20 cellular contexts compared by ENCODE assay signal in the genomic region with DNA sequence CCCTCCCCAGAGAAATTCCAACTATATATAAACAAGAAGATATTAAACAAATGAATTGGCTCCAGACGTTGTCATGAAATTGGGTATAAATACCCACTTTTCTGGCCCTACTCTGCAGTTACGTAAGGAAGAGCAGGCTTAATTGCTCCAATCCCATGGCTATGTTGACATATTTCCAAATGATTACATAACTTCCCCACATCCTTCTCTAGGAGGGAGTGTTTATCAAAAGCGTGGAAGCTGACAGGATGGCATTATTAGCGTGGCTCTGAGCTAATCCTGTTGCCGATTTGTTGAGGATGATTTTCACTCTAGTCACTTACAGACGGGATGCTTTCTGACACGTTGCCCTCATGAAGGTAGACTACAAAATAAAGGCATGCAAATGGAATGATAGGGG.
DNase-seq lines count a peak whose midpoint lies in the region; ATAC-seq and TF ChIP-seq lines count a peak whose summit lies in the region.
"Had no signal": no experiment of that assay in that cellular context is flagged by ENCODE, and none has a peak within 500 bp of the region (broad histone marks: within the 10 kb centered on the region; RNA-seq: fewer than 3 reads in every experiment).

No MANE protein-coding gene starts in this region.

- peaks cover 0 to 3% of the 10 kb centered on the region in 2 experiments for H3K36me3 ChIP-seq in mesenchymal stem cell (ENCODE audit: control insufficient read depth in 1 of 2, insufficient read depth in 2 of 2, low read depth in 1 of 2, low read length in 2 of 2)
- H3K36me3 ChIP-seq: adrenal gland, neutrophil, right lobe of liver had no signal

- TF ChIP-seq CTCF in cardiac fibroblast (IDR thresholded peaks at IDR 0.05; ENCODE audit: low read depth, low read length) (no peak), WTC11 (IDR thresholded peaks at IDR 0.05) (no peak)

- no peaks in the 10 kb centered on the region; the same call in 1 of the 2 replicates for H3K27me3 Mint-ChIP-seq in WTC11 (ENCODE audit: low read depth)

- no peaks in the 10 kb centered on the region for H3K79me1 ChIP-seq in mesenchymal stem cell (replicated peaks; ENCODE audit: low read length, poor library complexity, severe bottlenecking)

- no peak overlapping the region for H2BK120ac ChIP-seq in mesenchymal stem cell (ENCODE audit: low read depth, low read length)

- ATAC-seq in WTC11 (no peak), HG02981 (IDR thresholded peaks at IDR 0.05; ENCODE audit: unreplicated experiment) (no peak)
- ATAC-seq: K562, T-cell had no signal

- DNase-seq in Ammon's horn (ENCODE audit: low spot score), result peak; percentile 15
- DNase-seq in HuH-7 (ENCODE audit: low spot score), result peak; percentile 14
- DNase-seq in cardiac fibroblast (ENCODE audit: low read depth in 2 of 2), result peak; percentile 5 to 19
- peak; percentile 12 for DNase-seq in mesenchymal stem cell
- no peak for DNase-seq in stimulated activated CD4-positive, alpha-beta T cell treated with anti-CD3 and anti-CD28 coated beads, Interleukin-1b, Interleukin-23, amount 100 ng/mL, for 48 hours
- no peak for DNase-seq in WTC11 (ENCODE audit: low spot score)
- DNase-seq in NCI-H1436 (lab: John Stamatoyannopoulos, UW), result no peak
- DNase-seq: activated CD4-positive, CD25-positive, alpha-beta regulatory T cell; adrenal gland; islet precursor cell; midbrain; NCI-H1436 treated with DMSO at 0.1 percent for 48 hours; right lobe of liver; stimulated activated CD4-positive, alpha-beta T cell treated with anti-CD3 and anti-CD28 coated beads, Interleukin-4, amount 100 ng/mL, for 1 hour; T-cell had no signal

- no peak overlapping the region for H3K18ac ChIP-seq in mesenchymal stem cell (ENCODE audit: low read depth in 1 of 2, low read length in 2 of 2)

- H2BK15ac ChIP-seq in mesenchymal stem cell (ENCODE audit: low read depth, poor library complexity, severe bottlenecking), result no peak overlapping the region

- no peak overlapping the region for H3K4ac ChIP-seq in mesenchymal stem cell (ENCODE audit: low read depth in 1 of 2, low read length in 2 of 2)

- H2BK5ac ChIP-seq in mesenchymal stem cell (ENCODE audit: low read depth, low read length, poor library complexity, severe bottlenecking), result no peak overlapping the region

- H3K9me3 Mint-ChIP-seq in WTC11, result peaks cover 28% of the 10 kb centered on the region

- no peak overlapping the region for H3K4me2 ChIP-seq in mesenchymal stem cell (ENCODE audit: low read length, poor library complexity, severe bottlenecking)

- H4K91ac ChIP-seq in mesenchymal stem cell (ENCODE audit: low read length), result no peak overlapping the region

- H3K27me3 ChIP-seq in mesenchymal stem cell (ENCODE audit: control insufficient read depth in 1 of 2, insufficient read depth in 1 of 2, low read length in 2 of 2), result peaks cover 0 to 4% of the 10 kb centered on the region in 2 experiments
- H3K27me3 ChIP-seq: adrenal gland, neutrophil, right lobe of liver had no signal

- no peak overlapping the region for H2AFZ ChIP-seq in mesenchymal stem cell (ENCODE audit: low read depth, low read length)

- H3K4me1 Mint-ChIP-seq in WTC11, result no peaks in the 10 kb centered on the region
- H3K4me1 Mint-ChIP-seq: T-cell had no signal

- POLR2A ChIA-PET in WTC11 (lab: Charles Lee), result interaction anchor here (0.6 kb wide), 1 partner anchor 13 kb away, joined by 3 read pairs; no protein-coding TSS in a partner anchor

- no peak overlapping the region for H2BK12ac ChIP-seq in mesenchymal stem cell (ENCODE audit: low read length in 2 of 2)

- H2AK5ac ChIP-seq in mesenchymal stem cell (ENCODE audit: low read length, severe bottlenecking), result no peak overlapping the region

- 82% methylated on average over 7 of the region's 7 CpGs for WGBS in mesenchymal stem cell

- H3K36me3 Mint-ChIP-seq in WTC11, result peaks cover 7% of the 10 kb centered on the region
- H3K36me3 Mint-ChIP-seq: T-cell had no signal

- no peak overlapping the region for H3K9ac ChIP-seq in mesenchymal stem cell (ENCODE audit: low read length)

- H3K23ac ChIP-seq in mesenchymal stem cell (ENCODE audit: low read length in 2 of 2), result no peak overlapping the region

- no peak overlapping the region for H3K27ac ChIP-seq in mesenchymal stem cell (ENCODE audit: low read length, poor library complexity, severe bottlenecking)
- H3K27ac ChIP-seq: adrenal gland, neutrophil, right lobe of liver, RWPE1 had no signal

- no peak overlapping the region for H3K27ac Mint-ChIP-seq in WTC11
- H3K27ac Mint-ChIP-seq: activated T-helper 1 cell treated with anti-CD3 and anti-CD28 coated beads, Interleukin-12 subunit alpha, Interleukin-12 subunit beta, Interleukin-2, Interleukin-4 antibody, amounts not matched to agents 30 ng/mL and 10 ng/mL and 1 ng/mL, durations not matched to agents 14 hours and 24 hours and 36 hours; T-cell had no signal

- CTCF ChIA-PET in WTC11 (lab: Charles Lee), result no interaction called here

- H3K4me1 ChIP-seq in mesenchymal stem cell (ENCODE audit: control insufficient read depth, insufficient read depth, low read depth, low read length), result no peaks in the 10 kb centered on the region
- H3K4me1 ChIP-seq: adrenal gland, right lobe of liver had no signal

- H3K14ac ChIP-seq in mesenchymal stem cell (ENCODE audit: low read length in 2 of 2), result no peak overlapping the region

- H3K4me3 ChIP-seq in cardiac fibroblast (replicated peaks in 1 of 2; ENCODE audit: low read depth in 2 of 2, low read length in 2 of 2), result no peak overlapping the region
- no peak overlapping the region for H3K4me3 ChIP-seq in mesenchymal stem cell (ENCODE audit: insufficient read depth in 1 of 2, low read depth in 1 of 2, low read length in 2 of 2)
- H3K4me3 ChIP-seq: adrenal gland, K562, right lobe of liver had no signal

- no peaks in the 10 kb centered on the region for H3K9me3 ChIP-seq in mesenchymal stem cell (ENCODE audit: control insufficient read depth, low read length)
- H3K9me3 ChIP-seq: adrenal gland, right lobe of liver had no signal

- H3K4me3 Mint-ChIP-seq in WTC11, result no peak overlapping the region
- H3K4me3 Mint-ChIP-seq: activated T-helper 1 cell treated with anti-CD3 and anti-CD28 coated beads, Interleukin-12 subunit alpha, Interleukin-12 subunit beta, Interleukin-2, Interleukin-4 antibody, amounts not matched to agents 30 ng/mL and 10 ng/mL and 1 ng/mL, durations not matched to agents 14 hours and 24 hours and 36 hours; T-cell had no signal

- no peak overlapping the region for H4K8ac ChIP-seq in mesenchymal stem cell (ENCODE audit: low read length)

TF ChIP-seq in WTC11, 78 proteins besides CTCF, POLR2A, EP300 and RAD21:
- no peak for TF ChIP-seq ATF6 (CRISPR knock-in tag; IDR thresholded peaks at IDR 0.05)
- no peak for TF ChIP-seq JUN (CRISPR knock-in tag; IDR thresholded peaks at IDR 0.05)

Comparison
In these comparisons a context has a peak if more than half of its experiments do, and no peak if none do; other contexts are left out.
1. DNase-seq: peak in Ammon's horn (single experiment), HuH-7 (single experiment), cardiac fibroblast (2 of 2) and mesenchymal stem cell (single experiment); none in stimulated activated CD4-positive, alpha-beta T cell treated with anti-CD3 and anti-CD28 coated beads, Interleukin-1b, Interleukin-23, amount 100 ng/mL, for 48 hours (single experiment), WTC11 (single experiment) and NCI-H1436 (single experiment).